In genomic region chr16:81567987-81568748, GRCh38 we compare ENCODE assay signal across 8 cellular contexts.
A peak's percentile ranks its signal among the peaks of the same experiment; 100 is the strongest.
DNase-seq lines count a peak whose midpoint lies in the region; ATAC-seq, FAIRE-seq and TF ChIP-seq lines count a peak whose summit lies in the region.

No MANE protein-coding gene starts in this region.

- POLR2A ChIA-PET in K562 (lab: Yijun Ruan, JAX), result interaction anchor here (0.7 to 1.2 kb wide), 3 partner anchors 9 to 26 kb away, joined by 3 read pairs; no protein-coding TSS in a partner anchor

- H3K79me2 ChIP-seq in K562 (ENCODE audit: control insufficient read depth, insufficient read depth, low read length), result peaks cover 45% of the 10 kb centered on the region

- DNase-seq in stimulated activated naive CD4-positive, alpha-beta T cell treated with Interleukin-2 at 50 U/mL for 16 hours (lab: John Stamatoyannopoulos, UW), result peak; percentile 69
- DNase-seq in stimulated activated naive CD4-positive, alpha-beta T cell (lab: John Stamatoyannopoulos, UW), result no peak
- no peak for DNase-seq in K562 (ENCODE audit: extremely low read depth in 1 of 4, low spot score in 3 of 4)
- no peak for DNase-seq in mucosa of descending colon
- no peak for DNase-seq in inferior parietal cortex (ENCODE audit: extremely low spot score)
- no peak for DNase-seq in GM12892 (ENCODE audit: insufficient read length)

- no peak for TF ChIP-seq POLR2A in K562 (conservative IDR thresholded peaks at IDR 0.05)
- TF ChIP-seq POLR2A in GM12892 (IDR thresholded peaks at IDR 0.05; ENCODE audit: low read depth, low read length), result no peak

- no peak overlapping the region for H3K4me2 ChIP-seq in K562 (ENCODE audit: insufficient read depth, low read length)

- CTCF ChIA-PET in K562 (lab: Yijun Ruan, JAX; ENCODE audit: low intra/inter-chr PET ratio), result no interaction called here

- intact Hi-C loops in K562 (cut with micrococcal nuclease), result no loop called here
- intact Hi-C loops in mucosa of descending colon (cut with DNase I, micrococcal nuclease), result no loop called here

- no peak overlapping the region for H3K27ac ChIP-seq in K562 (ENCODE audit: extremely low read depth, low read depth, low read length)

- H3K9ac ChIP-seq in K562 (ENCODE audit: insufficient read depth in 1 of 2, low read depth in 2 of 2, low read length in 2 of 2), result peak overlapping the region in 1 of 2 experiments; percentile 75; a peak in 2 of 4 replicates

- H3K27me3 ChIP-seq in K562 (ENCODE audit: control insufficient read depth in 2 of 2, insufficient read depth in 2 of 2, low read length in 2 of 2), result no peaks in the 10 kb centered on the region

- H3K9me1 ChIP-seq in K562 (ENCODE audit: control insufficient read depth, insufficient read depth, low read length), result peaks cover 20% of the 10 kb centered on the region

- ATAC-seq in K562, result no peak
- peak; percentile 29 for ATAC-seq in mucosa of descending colon
- ATAC-seq in GM18519 (IDR thresholded peaks at IDR 0.05; ENCODE audit: low FRiP score, unreplicated experiment), result no peak
- ATAC-seq in HG03342 (IDR thresholded peaks at IDR 0.05; ENCODE audit: unreplicated experiment), result no peak

- H3K4me3 ChIP-seq in K562, result no peak overlapping the region
- no peak overlapping the region for H3K4me3 ChIP-seq in mucosa of descending colon

- H3K4me1 ChIP-seq in K562 (replicated peaks in 1 of 2; ENCODE audit: control insufficient read depth in 2 of 2, insufficient read depth in 2 of 2, low read length in 2 of 2) (peaks cover 0 to 6% of the 10 kb centered on the region in 2 experiments; a peak in 1 of 5 replicates), mucosa of descending colon (ENCODE audit: low read depth) (peaks cover 8% of the 10 kb centered on the region)

- BruUV-seq in K562 (replicated peaks; lab: Mats Ljungman, UMichigan), result no TSS peak

- TF ChIP-seq RAD21 in K562 (CRISPR knock-in tag; conservative IDR thresholded peaks at IDR 0.05 in 1 of 2, IDR thresholded peaks at IDR 0.05 in 1 of 2), result no peak

- 70% methylated on average over 13 of the region's 13 CpGs for WGBS in K562 (ENCODE audit: insufficient coverage, low coverage, missing lambda C conversion rate)

- H4K20me1 ChIP-seq in K562 (replicated peaks; ENCODE audit: control insufficient read depth, insufficient read depth, low read length), result peaks cover 62% of the 10 kb centered on the region

- H2AFZ ChIP-seq in K562 (ENCODE audit: low read depth, low read length), result no peak overlapping the region

- FAIRE-seq in K562 (lab: Jason Lieb, UNC), result no peak
- no peak for FAIRE-seq in GM12892 (lab: Jason Lieb, UNC)

- no peaks in the 10 kb centered on the region for H3K36me3 ChIP-seq in K562 (ENCODE audit: control insufficient read depth, insufficient read depth, low read length)
- H3K36me3 ChIP-seq in mucosa of descending colon (ENCODE audit: low read depth), result no peaks in the 10 kb centered on the region

- in situ Hi-C loops in K562 (cut with MboI), result no loop called here

- TF ChIP-seq CTCF in K562 (IDR thresholded peaks at IDR 0.05 in 2 of 3, conservative IDR thresholded peaks at IDR 0.05 in 1 of 3; ENCODE audit: insufficient read depth in 2 of 3, low read depth in 1 of 3, low read length in 3 of 3), result no peak
- no peak for TF ChIP-seq CTCF in mucosa of descending colon (IDR thresholded peaks at IDR 0.05)

- H3K9me3 ChIP-seq in K562 (replicated peaks; ENCODE audit: control insufficient read depth, insufficient read depth, low read depth, low read length) (no peaks in the 10 kb centered on the region), mucosa of descending colon (no peaks in the 10 kb centered on the region)

- TF ChIP-seq EP300 in K562 (IDR thresholded peaks at IDR 0.05; ENCODE audit: low read length), result no peak

TF ChIP-seq in K562, 482 proteins besides CTCF, POLR2A, EP300 and RAD21:
- TF ChIP-seq RBM25 (IDR thresholded peaks at IDR 0.05; ENCODE audit: low read depth, low read length, severe bottlenecking) (peak; percentile 50), LEF1 (IDR thresholded peaks at IDR 0.05) (no peak)
